ENCODE assay signal across 1 cellular context in the genomic region with DNA sequence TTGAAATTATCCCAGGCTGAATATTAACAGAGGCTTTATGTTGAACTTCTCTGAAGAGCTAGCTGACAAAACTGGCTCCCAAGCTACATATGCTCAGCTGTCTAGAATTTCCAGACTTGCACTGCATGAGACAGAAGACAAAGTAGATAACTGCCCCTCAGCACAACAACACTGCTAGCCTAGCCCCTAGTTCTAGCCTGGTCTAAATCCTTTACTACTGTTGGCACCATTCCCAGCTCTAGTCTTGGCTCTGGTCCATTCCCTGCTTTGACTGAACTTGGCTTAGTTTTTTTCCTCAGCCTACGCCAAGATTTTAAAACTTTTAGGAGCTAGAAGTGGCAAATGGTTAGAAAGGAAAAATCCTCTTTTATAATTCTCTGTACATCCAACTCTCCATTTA.
TF ChIP-seq lines count a peak whose summit lies in the region.

No MANE protein-coding gene starts in this region.

TF ChIP-seq in HCT116, 20 proteins besides CTCF, POLR2A, EP300 and RAD21 (continued from another document):
- no peak for TF ChIP-seq REST (IDR thresholded peaks at IDR 0.05; ENCODE audit: low read depth)
- no peak for TF ChIP-seq ELF1 (IDR thresholded peaks at IDR 0.05; ENCODE audit: borderline replicate concordance, low read depth)
- TF ChIP-seq CEBPB (IDR thresholded peaks at IDR 0.05; ENCODE audit: low read depth) = no peak
TF ChIP-seq in HCT116: peak in this region for 0.
